18 cellular contexts compared by ENCODE assay signal in genomic region chr3:145639880-145640279, GRCh38.
DNase-seq lines count a peak whose midpoint lies in the region; ATAC-seq and TF ChIP-seq lines count a peak whose summit lies in the region.
"Had no signal": no experiment of that assay in that cellular context is flagged by ENCODE, and none has a peak within 500 bp of the region (broad histone marks: within the 10 kb centered on the region; RNA-seq: fewer than 3 reads in every experiment).

No MANE protein-coding gene starts in this region.

- H3K4me1 ChIP-seq in cardiac muscle cell (ENCODE audit: low read depth) = peaks cover 13% of the 10 kb centered on the region
- H3K4me1 ChIP-seq in hepatocyte (ENCODE audit: insufficient read depth) = no peaks in the 10 kb centered on the region
- no peaks in the 10 kb centered on the region for H3K4me1 ChIP-seq in CD8-positive, alpha-beta T cell (ENCODE audit: insufficient read depth, low read length)
- H3K4me1 ChIP-seq: Caco-2 had no signal

- peak overlapping the region; percentile 67 for H3K27ac ChIP-seq in cardiac muscle cell
- H3K27ac ChIP-seq in hepatocyte = no peak overlapping the region
- H3K27ac ChIP-seq in CD8-positive, alpha-beta T cell (ENCODE audit: low read depth, low read length) = no peak overlapping the region

- no peaks in the 10 kb centered on the region for H3K36me3 ChIP-seq in cardiac muscle cell
- H3K36me3 ChIP-seq in hepatocyte (replicated peaks; ENCODE audit: insufficient read depth, low read depth) = no peaks in the 10 kb centered on the region
- no peaks in the 10 kb centered on the region for H3K36me3 ChIP-seq in CD8-positive, alpha-beta T cell (ENCODE audit: insufficient read depth, low read length)

- H3K4me2 ChIP-seq in hepatocyte = no peak overlapping the region

- 55% methylated on average over 3 of the region's 3 CpGs for WGBS in hepatocyte (ENCODE audit: low lambda C conversion rate, missing lambda C conversion rate)

- H3K4me3 Mint-ChIP-seq in mesothelial cell of epicardium = no peak overlapping the region
- H3K4me3 Mint-ChIP-seq in CD8-positive, alpha-beta T cell = no peak overlapping the region

- CTCF ChIA-PET in CD8-positive, alpha-beta T cell (lab: Charles Lee) = no interaction called here

- ATAC-seq in Right ventricle myocardium superior (ENCODE audit: poor library complexity) = no peak
- ATAC-seq in CD8-positive, alpha-beta T cell = no peak
- ATAC-seq: HCT116 had no signal

- no peaks in the 10 kb centered on the region for H4K20me1 ChIP-seq in hepatocyte (ENCODE audit: insufficient read depth, poor library complexity, severe bottlenecking)

- TF ChIP-seq CTCF in cardiac muscle cell (IDR thresholded peaks at IDR 0.05; ENCODE audit: low read depth, low read length) (no peak), hepatocyte (IDR thresholded peaks at IDR 0.05; ENCODE audit: poor library complexity) (peak; percentile 2), mesothelial cell of epicardium (IDR thresholded peaks at IDR 0.05; ENCODE audit: unreplicated experiment) (no peak)
- no peak for TF ChIP-seq CTCF in CD8-positive, alpha-beta T cell (IDR thresholded peaks at IDR 0.05)

- H3K9me2 ChIP-seq in hepatocyte (replicated peaks; ENCODE audit: insufficient read depth) = no peaks in the 10 kb centered on the region

- peak overlapping the region; percentile 87 for H3K27ac Mint-ChIP-seq in mesothelial cell of epicardium
- H3K27ac Mint-ChIP-seq in CD8-positive, alpha-beta T cell = no peak overlapping the region

- H3K9me3 ChIP-seq in cardiac muscle cell (ENCODE audit: low read depth) (no peaks in the 10 kb centered on the region), hepatocyte (ENCODE audit: low read depth) (no peaks in the 10 kb centered on the region)
- H3K9me3 ChIP-seq in CD8-positive, alpha-beta T cell (ENCODE audit: low read length) = no peaks in the 10 kb centered on the region
- H3K9me3 ChIP-seq: Caco-2 had no signal

- no peak overlapping the region for H2AFZ ChIP-seq in hepatocyte

- no peaks in the 10 kb centered on the region for H3K27me3 ChIP-seq in cardiac muscle cell
- no peaks in the 10 kb centered on the region for H3K27me3 ChIP-seq in hepatocyte
- no peaks in the 10 kb centered on the region for H3K27me3 ChIP-seq in CD8-positive, alpha-beta T cell (ENCODE audit: insufficient read depth, low read length)

- no peaks in the 10 kb centered on the region for H3K27me3 Mint-ChIP-seq in mesothelial cell of epicardium (ENCODE audit: low read depth)
- no peaks in the 10 kb centered on the region for H3K27me3 Mint-ChIP-seq in CD8-positive, alpha-beta T cell (ENCODE audit: low read depth)

- no peaks in the 10 kb centered on the region for H3K79me2 ChIP-seq in hepatocyte

- POLR2A ChIA-PET in CD8-positive, alpha-beta T cell (lab: Charles Lee) = no interaction called here

- DNase-seq in cardiac muscle cell (ENCODE audit: low read depth in 1 of 2, low spot score in 1 of 2) = no peak
- DNase-seq in Right ventricle myocardium superior = no peak
- DNase-seq in hepatocyte (ENCODE audit: low spot score) = peak; percentile 51
- no peak for DNase-seq in mesothelial cell of epicardium (ENCODE audit: low spot score in 2 of 2, unreplicated experiment in 2 of 2)
- DNase-seq in inferior parietal cortex (ENCODE audit: extremely low spot score) = no peak
- no peak for DNase-seq in CD8-positive, alpha-beta T cell
- no peak for DNase-seq in activated gamma-delta T cell treated with Interleukin-2 at 50 U/mL for 16 hours
- DNase-seq in NCI-H1694 treated with DMSO at 0.1 percent for 48 hours (lab: John Stamatoyannopoulos, UW) = no peak
- DNase-seq: 8988T, Caco-2, GDM1, NCI-H1092 treated with DMSO at 0.1 percent for 48 hours, NCI-H146, NCI-H2227 treated with DMSO at 0.1 percent for 48 hours, NCI-H524, NCI-H82, SHP77 treated with DMSO at 0.1 percent for 48 hours had no signal

- peaks cover 41% of the 10 kb centered on the region for H3K4me1 Mint-ChIP-seq in mesothelial cell of epicardium
- no peaks in the 10 kb centered on the region for H3K4me1 Mint-ChIP-seq in CD8-positive, alpha-beta T cell (ENCODE audit: low read depth)

- H3K36me3 Mint-ChIP-seq in mesothelial cell of epicardium = peaks cover 2% of the 10 kb centered on the region
- no peaks in the 10 kb centered on the region for H3K36me3 Mint-ChIP-seq in CD8-positive, alpha-beta T cell

- no peak overlapping the region for H3K4me3 ChIP-seq in cardiac muscle cell
- H3K4me3 ChIP-seq in hepatocyte = no peak overlapping the region
- H3K4me3 ChIP-seq in CD8-positive, alpha-beta T cell (ENCODE audit: low read depth, low read length) = no peak overlapping the region

- intact Hi-C loops in Right ventricle myocardium superior (cut with DNase I) = no loop called here
- intact Hi-C loops in CD8-positive, alpha-beta T cell (cut with DNase I, micrococcal nuclease) = no loop called here

- H3K9me3 Mint-ChIP-seq in mesothelial cell of epicardium = peaks cover 8% of the 10 kb centered on the region
- peaks cover 5% of the 10 kb centered on the region for H3K9me3 Mint-ChIP-seq in CD8-positive, alpha-beta T cell
